Comparison of ENCODE assay signal across 8 cellular contexts in genomic region chr3:15241341-15241740, GRCh38. TPM values are rescaled to one million over a fixed set of nuclear protein-coding genes. Genes with fewer than 3 reads are reported as not detected.
DNase-seq lines count a peak whose midpoint lies in the region; ATAC-seq, FAIRE-seq and TF ChIP-seq lines count a peak whose summit lies in the region.

No MANE protein-coding gene starts in this region.

- no peak for DNase-seq in D721Med (ENCODE audit: insufficient read length, low spot score)
- peak; percentile 56 for DNase-seq in activated CD4-positive, alpha-beta memory T cell treated with anti-CD3 and anti-CD28 coated beads, Interleukin-2, amount 10 ng/mL, durations not matched to agents 7 days and 5 days
- DNase-seq in glomerular visceral epithelial cell (ENCODE audit: extremely low spot score), result peak; percentile 16
- no peak for DNase-seq in stimulated activated effector memory CD8-positive, alpha-beta T cell treated with anti-CD3 and anti-CD28 coated beads, Interleukin-12 subunit alpha, Interleukin-12 subunit beta, amount 100 ng/mL, for 72 hours (ENCODE audit: low spot score in 2 of 2)
- no peak for DNase-seq in NCI-H2196 treated with DMSO at 0.1 percent for 48 hours (lab: John Stamatoyannopoulos, UW; ENCODE audit: unreplicated experiment)

- no peaks in the 10 kb centered on the region for H3K27me3 Mint-ChIP-seq in activated CD4-positive, alpha-beta memory T cell treated with anti-CD3 and anti-CD28 coated beads, Interleukin-2, amount 10 ng/mL, durations not matched to agents 7 days and 5 days

- ATAC-seq in stimulated activated effector memory CD8-positive, alpha-beta T cell treated with anti-CD3 and anti-CD28 coated beads, Interleukin-12 subunit alpha, Interleukin-12 subunit beta, amount 100 ng/mL, for 72 hours, result peak; percentile 63
- ATAC-seq in GM18858 (IDR thresholded peaks at IDR 0.05; ENCODE audit: unreplicated experiment) (no peak), GM21576 (IDR thresholded peaks at IDR 0.05; ENCODE audit: unreplicated experiment) (no peak)

- H3K4me3 Mint-ChIP-seq in activated CD4-positive, alpha-beta memory T cell treated with anti-CD3 and anti-CD28 coated beads, Interleukin-2, amount 10 ng/mL, durations not matched to agents 7 days and 5 days, result no peak overlapping the region
- no peak overlapping the region for H3K4me3 Mint-ChIP-seq in stimulated activated effector memory CD8-positive, alpha-beta T cell treated with anti-CD3 and anti-CD28 coated beads, Interleukin-12 subunit alpha, Interleukin-12 subunit beta, amount 100 ng/mL, for 72 hours

- no peak for TF ChIP-seq EP300 in Ishikawa (IDR thresholded peaks at IDR 0.05; ENCODE audit: borderline replicate concordance)

- no peak for FAIRE-seq in D721Med (lab: Jason Lieb, UNC)

- CTCF ChIA-PET in activated CD4-positive, alpha-beta memory T cell treated with anti-CD3 and anti-CD28 coated beads, Interleukin-2, amount 10 ng/mL, durations not matched to agents 7 days and 5 days (lab: Charles Lee), result interaction anchor here (0.7 to 1.7 kb wide), 6 partner anchors 132 to 319 kb away, joined by 3 to 6 read pairs (median 3); no protein-coding TSS in a partner anchor

- POLR2A ChIA-PET in activated CD4-positive, alpha-beta memory T cell treated with anti-CD3 and anti-CD28 coated beads, Interleukin-2, amount 10 ng/mL, durations not matched to agents 7 days and 5 days (lab: Charles Lee), result no interaction called here

- peaks cover 32% of the 10 kb centered on the region for H3K36me3 Mint-ChIP-seq in activated CD4-positive, alpha-beta memory T cell treated with anti-CD3 and anti-CD28 coated beads, Interleukin-2, amount 10 ng/mL, durations not matched to agents 7 days and 5 days (ENCODE audit: low read depth)
- peaks cover 79% of the 10 kb centered on the region for H3K36me3 Mint-ChIP-seq in stimulated activated effector memory CD8-positive, alpha-beta T cell treated with anti-CD3 and anti-CD28 coated beads, Interleukin-12 subunit alpha, Interleukin-12 subunit beta, amount 100 ng/mL, for 72 hours

- TF ChIP-seq CTCF in D721Med (IDR thresholded peaks at IDR 0.05; ENCODE audit: insufficient read depth, missing control alignments), result peak; percentile 33

- peaks cover 10% of the 10 kb centered on the region for H3K4me1 Mint-ChIP-seq in activated CD4-positive, alpha-beta memory T cell treated with anti-CD3 and anti-CD28 coated beads, Interleukin-2, amount 10 ng/mL, durations not matched to agents 7 days and 5 days
- H3K4me1 Mint-ChIP-seq in stimulated activated effector memory CD8-positive, alpha-beta T cell treated with anti-CD3 and anti-CD28 coated beads, Interleukin-12 subunit alpha, Interleukin-12 subunit beta, amount 100 ng/mL, for 72 hours, result peaks cover 8% of the 10 kb centered on the region

- peak; percentile 21; the same call in 1 of the 2 replicates for TF ChIP-seq RAD21 in Ishikawa (IDR thresholded peaks at IDR 0.05; ENCODE audit: low read depth)

- no peaks in the 10 kb centered on the region for H3K9me3 Mint-ChIP-seq in activated CD4-positive, alpha-beta memory T cell treated with anti-CD3 and anti-CD28 coated beads, Interleukin-2, amount 10 ng/mL, durations not matched to agents 7 days and 5 days
- no peaks in the 10 kb centered on the region for H3K9me3 Mint-ChIP-seq in stimulated activated effector memory CD8-positive, alpha-beta T cell treated with anti-CD3 and anti-CD28 coated beads, Interleukin-12 subunit alpha, Interleukin-12 subunit beta, amount 100 ng/mL, for 72 hours

- H3K27ac Mint-ChIP-seq in activated CD4-positive, alpha-beta memory T cell treated with anti-CD3 and anti-CD28 coated beads, Interleukin-2, amount 10 ng/mL, durations not matched to agents 7 days and 5 days, result no peak overlapping the region
- no peak overlapping the region for H3K27ac Mint-ChIP-seq in stimulated activated effector memory CD8-positive, alpha-beta T cell treated with anti-CD3 and anti-CD28 coated beads, Interleukin-12 subunit alpha, Interleukin-12 subunit beta, amount 100 ng/mL, for 72 hours

TF ChIP-seq in Ishikawa, 13 proteins besides CTCF, POLR2A, EP300 and RAD21:
- TF ChIP-seq TAF1 (IDR thresholded peaks at IDR 0.05; ENCODE audit: low read depth) (no peak), CEBPB (IDR thresholded peaks at IDR 0.05) (no peak), EGR1 (IDR thresholded peaks at IDR 0.05) (no peak), FOXM1 (IDR thresholded peaks at IDR 0.05; ENCODE audit: borderline replicate concordance, low read depth) (no peak), CREB1 (IDR thresholded peaks at IDR 0.05; ENCODE audit: low read depth) (no peak)

RNA-seq across cellular contexts. Expression of gene CAPN7, which starts 35.3 kb away (rescaled TPM):
- 10 to 100 TPM; 29.6 to 30.1 TPM for total RNA-seq in activated CD4-positive, alpha-beta memory T cell treated with anti-CD3 and anti-CD28 coated beads, Interleukin-2, amount 10 ng/mL, durations not matched to agents 7 days and 5 days

Comparison
In these comparisons a context has a peak if more than half of its experiments do, and no peak if none do; other contexts are left out.
1. DNase-seq: peak in activated CD4-positive, alpha-beta memory T cell treated with anti-CD3 and anti-CD28 coated beads, Interleukin-2, amount 10 ng/mL, durations not matched to agents 7 days and 5 days (single experiment) and glomerular visceral epithelial cell (single experiment); none in D721Med (single experiment), stimulated activated effector memory CD8-positive, alpha-beta T cell treated with anti-CD3 and anti-CD28 coated beads, Interleukin-12 subunit alpha, Interleukin-12 subunit beta, amount 100 ng/mL, for 72 hours (0 of 2) and NCI-H2196 treated with DMSO at 0.1 percent for 48 hours (single experiment).